8 cellular contexts compared by ENCODE assay signal in genomic region chr16:69311533-69312388, GRCh38. TPM values are rescaled to one million over a fixed set of nuclear protein-coding genes. Genes with fewer than 3 reads are reported as not detected.
DNase-seq lines count a peak whose midpoint lies in the region; ATAC-seq and TF ChIP-seq lines count a peak whose summit lies in the region.

No MANE protein-coding gene starts in this region.

- 3 to 5% methylated on average over 12 to 28 of the region's 59 CpGs for whole genome bisulfite sequencing in upper lobe of left lung, 2 donors

- no peaks in the 10 kb centered on the region for H3K27me3 ChIP-seq in HUES48 (ENCODE audit: control insufficient read depth, insufficient read depth, low read length)
- H3K27me3 ChIP-seq in muscle layer of duodenum (ENCODE audit: low read depth, low read length), result no peaks in the 10 kb centered on the region
- no peaks in the 10 kb centered on the region for H3K27me3 ChIP-seq in upper lobe of left lung

- H3K9me3 ChIP-seq in HUES48 (ENCODE audit: control insufficient read depth, insufficient read depth, low read length), result no peaks in the 10 kb centered on the region
- no peaks in the 10 kb centered on the region for H3K9me3 ChIP-seq in muscle layer of duodenum (ENCODE audit: control insufficient read depth in 1 of 2, low read length in 2 of 2)
- H3K9me3 ChIP-seq in upper lobe of left lung, result no peaks in the 10 kb centered on the region

- H3K27ac ChIP-seq in HUES48 (ENCODE audit: low read depth, low read length), result peak overlapping the region; percentile 65
- peak overlapping the region; percentile 51 for H3K27ac ChIP-seq in muscle layer of duodenum (ENCODE audit: low read length)
- H3K27ac ChIP-seq in upper lobe of left lung, result peak overlapping the region; percentile 89 to 94 (median 92)

- TF ChIP-seq POLR2A in upper lobe of left lung (IDR thresholded peaks at IDR 0.05), result no peak

- ATAC-seq in GM21529 (IDR thresholded peaks at IDR 0.05; ENCODE audit: unreplicated experiment), result peak; percentile 51
- peak; percentile 23 to 69 for ATAC-seq in upper lobe of left lung (ENCODE audit: low FRiP score in 2 of 2)

- peak overlapping the region; percentile 72 for H3K9ac ChIP-seq in HUES48 (ENCODE audit: low read depth, low read length)

- TF ChIP-seq CTCF in GM12873 (IDR thresholded peaks at IDR 0.05; ENCODE audit: insufficient read depth, low read depth, low read length, missing control alignments), result peak; percentile 15
- no peak for TF ChIP-seq CTCF in upper lobe of left lung (IDR thresholded peaks at IDR 0.05)

- no peak for TF ChIP-seq EP300 in upper lobe of left lung (IDR thresholded peaks at IDR 0.05)

- peaks cover 32% of the 10 kb centered on the region for H3K36me3 ChIP-seq in HUES48 (ENCODE audit: control insufficient read depth, insufficient read depth, low read length)
- H3K36me3 ChIP-seq in muscle layer of duodenum (ENCODE audit: control insufficient read depth in 1 of 2, insufficient read depth in 2 of 2, low read length in 2 of 2), result peaks cover 14 to 15% of the 10 kb centered on the region in 2 donors
- H3K36me3 ChIP-seq in upper lobe of left lung, result peaks cover 5 to 28% (median 25%) of the 10 kb centered on the region in 4 donors

- H3K4me1 ChIP-seq in HUES48 (ENCODE audit: control insufficient read depth, insufficient read depth, low read length), result peaks cover 3% of the 10 kb centered on the region; the same call in 1 of the 2 replicates
- peaks cover 0 to 9% of the 10 kb centered on the region in 2 donors for H3K4me1 ChIP-seq in muscle layer of duodenum (ENCODE audit: control insufficient read depth in 1 of 2, insufficient read depth in 2 of 2, low read length in 2 of 2)
- H3K4me1 ChIP-seq in upper lobe of left lung, result peaks cover 13 to 32% (median 18%) of the 10 kb centered on the region in 4 donors

- peak overlapping the region; percentile 61 for H3K4me3 ChIP-seq in HUES48 (ENCODE audit: low read depth, low read length)
- H3K4me3 ChIP-seq in muscle layer of duodenum (ENCODE audit: low read depth in 1 of 2, low read length in 2 of 2), result peak overlapping the region; percentile 86 to 90
- peak overlapping the region; percentile 82 to 99 (median 92) for H3K4me3 ChIP-seq in upper lobe of left lung

- peak; percentile 17 for DNase-seq in activated CD4-positive, alpha-beta T cell treated with anti-CD3 and anti-CD28 coated beads, Interleukin-2, amount 50 U/mL, for 1 hour
- DNase-seq in epidermal melanocyte (ENCODE audit: insufficient read length, low spot score), result peak; percentile 16
- DNase-seq in upper lobe of left lung, result peak in 1 of 2 donors; percentile 54
- no peak for DNase-seq in NOMO-1 (lab: John Stamatoyannopoulos, UW; ENCODE audit: unreplicated experiment in 2 of 2)

RNA-seq across cellular contexts. Expression of gene VPS4A, which starts 0.6 kb away (rescaled TPM):
- total RNA-seq in upper lobe of left lung, result 10 to 100 TPM; 27.8 to 48.6 (median 32.9) TPM

RNA-seq across cellular contexts. Expression of gene PDF, which starts 18.6 kb away (rescaled TPM):
- 10 to 100 TPM in 5 of 6 donors, 1 to 10 TPM in 1; 6.9 to 22.0 (median 13.5) TPM for total RNA-seq in upper lobe of left lung

RNA-seq across cellular contexts. Expression of gene COG8, which starts 27.6 kb away (rescaled TPM):
- total RNA-seq in upper lobe of left lung, result 10 to 100 TPM; 33.5 to 62.9 (median 37.0) TPM

RNA-seq across cellular contexts. Expression of gene NIP7, which starts 27.8 kb away (rescaled TPM):
- 10 to 100 TPM in 4 of 6 donors, 1 to 10 TPM in 2; 2.7 to 21.0 (median 14.1) TPM for total RNA-seq in upper lobe of left lung

RNA-seq across cellular contexts. Expression of gene TMED6, which starts 39.8 kb away (rescaled TPM):
- total RNA-seq in upper lobe of left lung, result 1 to 10 TPM in 2 of 6 donors, under 1 TPM in 2, not detected in 2; 0.43 to 2.6 (median 1.1) TPM

Comparison
In these comparisons a context has a peak if more than half of its experiments do, and no peak if none do; other contexts are left out.
1. DNase-seq: peak in activated CD4-positive, alpha-beta T cell treated with anti-CD3 and anti-CD28 coated beads, Interleukin-2, amount 50 U/mL, for 1 hour (single experiment) and epidermal melanocyte (single experiment); none in NOMO-1 (0 of 2).
2. Peak in every context shown above with its lines, with median percentiles within 50 percentile points of each other: H3K27ac ChIP-seq and H3K4me3 ChIP-seq.